ENCODE assay signal across 1 cellular context in the genomic region with DNA sequence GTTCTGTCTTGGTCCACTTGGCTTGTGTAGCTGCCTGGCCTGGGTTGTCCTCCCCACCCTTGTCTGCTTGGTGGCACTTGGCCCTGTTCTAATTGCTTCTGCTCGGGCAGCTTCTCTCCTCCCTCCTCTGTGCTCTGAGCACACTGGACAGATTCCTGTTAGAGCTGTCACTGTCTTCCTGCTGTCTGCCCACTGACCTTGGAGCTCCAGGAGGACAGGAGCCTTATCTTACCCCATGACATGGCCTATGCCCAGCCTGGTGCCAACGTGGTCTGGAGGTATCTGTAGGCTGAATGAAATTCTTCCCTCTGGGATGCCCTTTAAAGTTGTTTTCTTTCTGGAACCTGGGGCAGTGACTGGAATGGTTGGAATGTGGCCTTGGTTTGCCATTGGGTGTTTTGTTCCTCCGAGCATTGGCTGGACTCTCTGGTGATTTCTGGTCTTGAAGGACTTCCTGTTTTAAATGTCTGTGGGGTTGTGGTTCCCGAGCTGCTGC.
TF ChIP-seq lines count a peak whose summit lies in the region.

No MANE protein-coding gene starts in this region.

TF ChIP-seq in HepG2, 621 proteins besides CTCF, POLR2A, EP300 and RAD21 (continued from another document and continues in another):
- TF ChIP-seq, protein P1, sequence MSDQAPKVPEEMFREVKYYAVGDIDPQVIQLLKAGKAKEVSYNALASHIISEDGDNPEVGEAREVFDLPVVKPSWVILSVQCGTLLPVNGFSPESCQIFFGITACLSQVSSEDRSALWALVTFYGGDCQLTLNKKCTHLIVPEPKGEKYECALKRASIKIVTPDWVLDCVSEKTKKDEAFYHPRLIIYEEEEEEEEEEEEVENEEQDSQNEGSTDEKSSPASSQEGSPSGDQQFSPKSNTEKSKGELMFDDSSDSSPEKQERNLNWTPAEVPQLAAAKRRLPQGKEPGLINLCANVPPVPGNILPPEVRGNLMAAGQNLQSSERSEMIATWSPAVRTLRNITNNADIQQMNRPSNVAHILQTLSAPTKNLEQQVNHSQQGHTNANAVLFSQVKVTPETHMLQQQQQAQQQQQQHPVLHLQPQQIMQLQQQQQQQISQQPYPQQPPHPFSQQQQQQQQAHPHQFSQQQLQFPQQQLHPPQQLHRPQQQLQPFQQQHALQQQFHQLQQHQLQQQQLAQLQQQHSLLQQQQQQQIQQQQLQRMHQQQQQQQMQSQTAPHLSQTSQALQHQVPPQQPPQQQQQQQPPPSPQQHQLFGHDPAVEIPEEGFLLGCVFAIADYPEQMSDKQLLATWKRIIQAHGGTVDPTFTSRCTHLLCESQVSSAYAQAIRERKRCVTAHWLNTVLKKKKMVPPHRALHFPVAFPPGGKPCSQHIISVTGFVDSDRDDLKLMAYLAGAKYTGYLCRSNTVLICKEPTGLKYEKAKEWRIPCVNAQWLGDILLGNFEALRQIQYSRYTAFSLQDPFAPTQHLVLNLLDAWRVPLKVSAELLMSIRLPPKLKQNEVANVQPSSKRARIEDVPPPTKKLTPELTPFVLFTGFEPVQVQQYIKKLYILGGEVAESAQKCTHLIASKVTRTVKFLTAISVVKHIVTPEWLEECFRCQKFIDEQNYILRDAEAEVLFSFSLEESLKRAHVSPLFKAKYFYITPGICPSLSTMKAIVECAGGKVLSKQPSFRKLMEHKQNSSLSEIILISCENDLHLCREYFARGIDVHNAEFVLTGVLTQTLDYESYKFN (CRISPR knock-in tag; conservative IDR thresholded peaks at IDR 0.05) = 0 out of 2 replicates have a peak, but pooled peaks have one; percentile 16
- TF ChIP-seq, protein P2, sequence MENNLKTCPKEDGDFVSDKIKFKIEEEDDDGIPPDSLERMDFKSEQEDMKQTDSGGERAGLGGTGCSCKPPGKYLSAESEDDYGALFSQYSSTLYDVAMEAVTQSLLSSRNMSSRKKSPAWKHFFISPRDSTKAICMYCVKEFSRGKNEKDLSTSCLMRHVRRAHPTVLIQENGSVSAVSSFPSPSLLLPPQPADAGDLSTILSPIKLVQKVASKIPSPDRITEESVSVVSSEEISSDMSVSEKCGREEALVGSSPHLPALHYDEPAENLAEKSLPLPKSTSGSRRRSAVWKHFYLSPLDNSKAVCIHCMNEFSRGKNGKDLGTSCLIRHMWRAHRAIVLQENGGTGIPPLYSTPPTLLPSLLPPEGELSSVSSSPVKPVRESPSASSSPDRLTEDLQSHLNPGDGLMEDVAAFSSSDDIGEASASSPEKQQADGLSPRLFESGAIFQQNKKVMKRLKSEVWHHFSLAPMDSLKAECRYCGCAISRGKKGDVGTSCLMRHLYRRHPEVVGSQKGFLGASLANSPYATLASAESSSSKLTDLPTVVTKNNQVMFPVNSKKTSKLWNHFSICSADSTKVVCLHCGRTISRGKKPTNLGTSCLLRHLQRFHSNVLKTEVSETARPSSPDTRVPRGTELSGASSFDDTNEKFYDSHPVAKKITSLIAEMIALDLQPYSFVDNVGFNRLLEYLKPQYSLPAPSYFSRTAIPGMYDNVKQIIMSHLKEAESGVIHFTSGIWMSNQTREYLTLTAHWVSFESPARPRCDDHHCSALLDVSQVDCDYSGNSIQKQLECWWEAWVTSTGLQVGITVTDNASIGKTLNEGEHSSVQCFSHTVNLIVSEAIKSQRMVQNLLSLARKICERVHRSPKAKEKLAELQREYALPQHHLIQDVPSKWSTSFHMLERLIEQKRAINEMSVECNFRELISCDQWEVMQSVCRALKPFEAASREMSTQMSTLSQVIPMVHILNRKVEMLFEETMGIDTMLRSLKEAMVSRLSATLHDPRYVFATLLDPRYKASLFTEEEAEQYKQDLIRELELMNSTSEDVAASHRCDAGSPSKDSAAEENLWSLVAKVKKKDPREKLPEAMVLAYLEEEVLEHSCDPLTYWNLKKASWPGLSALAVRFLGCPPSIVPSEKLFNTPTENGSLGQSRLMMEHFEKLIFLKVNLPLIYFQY (CRISPR knock-in tag; IDR thresholded peaks at IDR 0.05; ENCODE audit: borderline replicate concordance) = no peak
- TF ChIP-seq NR2F2 (IDR thresholded peaks at IDR 0.05; ENCODE audit: borderline replicate concordance, low read depth) = no peak
- TF ChIP-seq ZNF572 (CRISPR knock-in tag; IDR thresholded peaks at IDR 0.05) = no peak
- no peak for TF ChIP-seq MYC (CRISPR knock-in tag; IDR thresholded peaks at IDR 0.05; ENCODE audit: borderline replicate concordance)
- no peak for TF ChIP-seq GATAD2A (CRISPR knock-in tag; IDR thresholded peaks at IDR 0.05)
- 0 out of 2 replicates have a peak, but pooled peaks have one; percentile 13 for TF ChIP-seq IRF2 (CRISPR knock-in tag; IDR thresholded peaks at IDR 0.05)
- TF ChIP-seq SMAD9 (CRISPR knock-in tag; IDR thresholded peaks at IDR 0.05) = no peak
- no peak for TF ChIP-seq ZNF678 (CRISPR knock-in tag; IDR thresholded peaks at IDR 0.05)
- peak; percentile 39; the same call in 1 of the 2 replicates for TF ChIP-seq SALL1 (CRISPR knock-in tag; IDR thresholded peaks at IDR 0.05)
- TF ChIP-seq ZNF768 (CRISPR knock-in tag; IDR thresholded peaks at IDR 0.05) = no peak
- no peak for TF ChIP-seq MEF2D (CRISPR knock-in tag; IDR thresholded peaks at IDR 0.05)
- no peak for TF ChIP-seq ZBTB3 (CRISPR knock-in tag; IDR thresholded peaks at IDR 0.05; ENCODE audit: borderline replicate concordance, low read depth)
- TF ChIP-seq PRMT3 (CRISPR knock-in tag; IDR thresholded peaks at IDR 0.05; ENCODE audit: borderline replicate concordance, low read depth) = no peak
- no peak for TF ChIP-seq GTF2F1 (IDR thresholded peaks at IDR 0.05; ENCODE audit: low read length)
- TF ChIP-seq ZSCAN31 (CRISPR knock-in tag; IDR thresholded peaks at IDR 0.05; ENCODE audit: low read depth) = no peak
- no peak for TF ChIP-seq CEBPG (CRISPR knock-in tag; IDR thresholded peaks at IDR 0.05)
- no peak for TF ChIP-seq SMAD3 (CRISPR knock-in tag; IDR thresholded peaks at IDR 0.05)
- TF ChIP-seq RORA (CRISPR knock-in tag; IDR thresholded peaks at IDR 0.05) = no peak
- TF ChIP-seq TEAD3 (CRISPR knock-in tag; optimal IDR thresholded peaks at IDR 0.05; ENCODE audit: borderline replicate concordance) = peak; percentile 97
- TF ChIP-seq ZNF335 (CRISPR knock-in tag; IDR thresholded peaks at IDR 0.05) = no peak
- TF ChIP-seq ELF1 (CRISPR knock-in tag; IDR thresholded peaks at IDR 0.05) = peak; percentile 42
- TF ChIP-seq, protein P3, sequence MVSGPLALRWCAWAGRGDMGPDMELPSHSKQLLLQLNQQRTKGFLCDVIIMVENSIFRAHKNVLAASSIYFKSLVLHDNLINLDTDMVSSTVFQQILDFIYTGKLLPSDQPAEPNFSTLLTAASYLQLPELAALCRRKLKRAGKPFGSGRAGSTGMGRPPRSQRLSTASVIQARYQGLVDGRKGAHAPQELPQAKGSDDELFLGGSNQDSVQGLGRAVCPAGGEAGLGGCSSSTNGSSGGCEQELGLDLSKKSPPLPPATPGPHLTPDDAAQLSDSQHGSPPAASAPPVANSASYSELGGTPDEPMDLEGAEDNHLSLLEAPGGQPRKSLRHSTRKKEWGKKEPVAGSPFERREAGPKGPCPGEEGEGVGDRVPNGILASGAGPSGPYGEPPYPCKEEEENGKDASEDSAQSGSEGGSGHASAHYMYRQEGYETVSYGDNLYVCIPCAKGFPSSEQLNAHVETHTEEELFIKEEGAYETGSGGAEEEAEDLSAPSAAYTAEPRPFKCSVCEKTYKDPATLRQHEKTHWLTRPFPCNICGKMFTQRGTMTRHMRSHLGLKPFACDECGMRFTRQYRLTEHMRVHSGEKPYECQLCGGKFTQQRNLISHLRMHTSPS (CRISPR knock-in tag; IDR thresholded peaks at IDR 0.05; ENCODE audit: low read depth) = peak; percentile 90
- TF ChIP-seq, protein P4, sequence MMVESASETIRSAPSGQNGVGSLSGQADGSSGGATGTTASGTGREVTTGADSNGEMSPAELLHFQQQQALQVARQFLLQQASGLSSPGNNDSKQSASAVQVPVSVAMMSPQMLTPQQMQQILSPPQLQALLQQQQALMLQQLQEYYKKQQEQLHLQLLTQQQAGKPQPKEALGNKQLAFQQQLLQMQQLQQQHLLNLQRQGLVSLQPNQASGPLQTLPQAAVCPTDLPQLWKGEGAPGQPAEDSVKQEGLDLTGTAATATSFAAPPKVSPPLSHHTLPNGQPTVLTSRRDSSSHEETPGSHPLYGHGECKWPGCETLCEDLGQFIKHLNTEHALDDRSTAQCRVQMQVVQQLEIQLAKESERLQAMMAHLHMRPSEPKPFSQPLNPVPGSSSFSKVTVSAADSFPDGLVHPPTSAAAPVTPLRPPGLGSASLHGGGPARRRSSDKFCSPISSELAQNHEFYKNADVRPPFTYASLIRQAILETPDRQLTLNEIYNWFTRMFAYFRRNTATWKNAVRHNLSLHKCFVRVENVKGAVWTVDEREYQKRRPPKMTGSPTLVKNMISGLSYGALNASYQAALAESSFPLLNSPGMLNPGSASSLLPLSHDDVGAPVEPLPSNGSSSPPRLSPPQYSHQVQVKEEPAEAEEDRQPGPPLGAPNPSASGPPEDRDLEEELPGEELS (CRISPR knock-in tag; IDR thresholded peaks at IDR 0.05) = no peak
- TF ChIP-seq GTF3A (CRISPR knock-in tag; conservative IDR thresholded peaks at IDR 0.05) = no peak
- TF ChIP-seq, protein P5, sequence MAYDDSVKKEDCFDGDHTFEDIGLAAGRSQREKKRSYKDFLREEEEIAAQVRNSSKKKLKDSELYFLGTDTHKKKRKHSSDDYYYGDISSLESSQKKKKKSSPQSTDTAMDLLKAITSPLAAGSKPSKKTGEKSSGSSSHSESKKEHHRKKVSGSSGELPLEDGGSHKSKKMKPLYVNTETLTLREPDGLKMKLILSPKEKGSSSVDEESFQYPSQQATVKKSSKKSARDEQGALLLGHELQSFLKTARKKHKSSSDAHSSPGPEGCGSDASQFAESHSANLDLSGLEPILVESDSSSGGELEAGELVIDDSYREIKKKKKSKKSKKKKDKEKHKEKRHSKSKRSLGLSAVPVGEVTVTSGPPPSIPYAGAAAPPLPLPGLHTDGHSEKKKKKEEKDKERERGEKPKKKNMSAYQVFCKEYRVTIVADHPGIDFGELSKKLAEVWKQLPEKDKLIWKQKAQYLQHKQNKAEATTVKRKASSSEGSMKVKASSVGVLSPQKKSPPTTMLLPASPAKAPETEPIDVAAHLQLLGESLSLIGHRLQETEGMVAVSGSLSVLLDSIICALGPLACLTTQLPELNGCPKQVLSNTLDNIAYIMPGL (CRISPR knock-in tag; IDR thresholded peaks at IDR 0.05; ENCODE audit: borderline replicate concordance in 1 of 2, low read depth in 1 of 2) = no peak
- TF ChIP-seq GABPB1 (CRISPR knock-in tag; IDR thresholded peaks at IDR 0.05) = peak; percentile 24; the same call in 1 of the 2 replicates
- TF ChIP-seq ZNF136 (CRISPR knock-in tag; IDR thresholded peaks at IDR 0.05; ENCODE audit: low read depth) = no peak
- no peak for TF ChIP-seq ZNF337 (CRISPR knock-in tag; IDR thresholded peaks at IDR 0.05; ENCODE audit: borderline replicate concordance, low read depth)
- TF ChIP-seq NONO (IDR thresholded peaks at IDR 0.05) = no peak
- TF ChIP-seq NONO (CRISPR knock-in tag; conservative IDR thresholded peaks at IDR 0.05) = no peak
- TF ChIP-seq, protein P6, sequence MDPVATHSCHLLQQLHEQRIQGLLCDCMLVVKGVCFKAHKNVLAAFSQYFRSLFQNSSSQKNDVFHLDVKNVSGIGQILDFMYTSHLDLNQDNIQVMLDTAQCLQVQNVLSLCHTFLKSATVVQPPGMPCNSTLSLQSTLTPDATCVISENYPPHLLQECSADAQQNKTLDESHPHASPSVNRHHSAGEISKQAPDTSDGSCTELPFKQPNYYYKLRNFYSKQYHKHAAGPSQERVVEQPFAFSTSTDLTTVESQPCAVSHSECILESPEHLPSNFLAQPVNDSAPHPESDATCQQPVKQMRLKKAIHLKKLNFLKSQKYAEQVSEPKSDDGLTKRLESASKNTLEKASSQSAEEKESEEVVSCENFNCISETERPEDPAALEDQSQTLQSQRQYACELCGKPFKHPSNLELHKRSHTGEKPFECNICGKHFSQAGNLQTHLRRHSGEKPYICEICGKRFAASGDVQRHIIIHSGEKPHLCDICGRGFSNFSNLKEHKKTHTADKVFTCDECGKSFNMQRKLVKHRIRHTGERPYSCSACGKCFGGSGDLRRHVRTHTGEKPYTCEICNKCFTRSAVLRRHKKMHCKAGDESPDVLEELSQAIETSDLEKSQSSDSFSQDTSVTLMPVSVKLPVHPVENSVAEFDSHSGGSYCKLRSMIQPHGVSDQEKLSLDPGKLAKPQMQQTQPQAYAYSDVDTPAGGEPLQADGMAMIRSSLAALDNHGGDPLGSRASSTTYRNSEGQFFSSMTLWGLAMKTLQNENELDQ (CRISPR knock-in tag; IDR thresholded peaks at IDR 0.05; ENCODE audit: borderline replicate concordance) = no peak
- TF ChIP-seq, protein P7, sequence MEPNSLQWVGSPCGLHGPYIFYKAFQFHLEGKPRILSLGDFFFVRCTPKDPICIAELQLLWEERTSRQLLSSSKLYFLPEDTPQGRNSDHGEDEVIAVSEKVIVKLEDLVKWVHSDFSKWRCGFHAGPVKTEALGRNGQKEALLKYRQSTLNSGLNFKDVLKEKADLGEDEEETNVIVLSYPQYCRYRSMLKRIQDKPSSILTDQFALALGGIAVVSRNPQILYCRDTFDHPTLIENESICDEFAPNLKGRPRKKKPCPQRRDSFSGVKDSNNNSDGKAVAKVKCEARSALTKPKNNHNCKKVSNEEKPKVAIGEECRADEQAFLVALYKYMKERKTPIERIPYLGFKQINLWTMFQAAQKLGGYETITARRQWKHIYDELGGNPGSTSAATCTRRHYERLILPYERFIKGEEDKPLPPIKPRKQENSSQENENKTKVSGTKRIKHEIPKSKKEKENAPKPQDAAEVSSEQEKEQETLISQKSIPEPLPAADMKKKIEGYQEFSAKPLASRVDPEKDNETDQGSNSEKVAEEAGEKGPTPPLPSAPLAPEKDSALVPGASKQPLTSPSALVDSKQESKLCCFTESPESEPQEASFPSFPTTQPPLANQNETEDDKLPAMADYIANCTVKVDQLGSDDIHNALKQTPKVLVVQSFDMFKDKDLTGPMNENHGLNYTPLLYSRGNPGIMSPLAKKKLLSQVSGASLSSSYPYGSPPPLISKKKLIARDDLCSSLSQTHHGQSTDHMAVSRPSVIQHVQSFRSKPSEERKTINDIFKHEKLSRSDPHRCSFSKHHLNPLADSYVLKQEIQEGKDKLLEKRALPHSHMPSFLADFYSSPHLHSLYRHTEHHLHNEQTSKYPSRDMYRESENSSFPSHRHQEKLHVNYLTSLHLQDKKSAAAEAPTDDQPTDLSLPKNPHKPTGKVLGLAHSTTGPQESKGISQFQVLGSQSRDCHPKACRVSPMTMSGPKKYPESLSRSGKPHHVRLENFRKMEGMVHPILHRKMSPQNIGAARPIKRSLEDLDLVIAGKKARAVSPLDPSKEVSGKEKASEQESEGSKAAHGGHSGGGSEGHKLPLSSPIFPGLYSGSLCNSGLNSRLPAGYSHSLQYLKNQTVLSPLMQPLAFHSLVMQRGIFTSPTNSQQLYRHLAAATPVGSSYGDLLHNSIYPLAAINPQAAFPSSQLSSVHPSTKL (CRISPR knock-in tag; IDR thresholded peaks at IDR 0.05) = peak; percentile 48
- TF ChIP-seq ZBTB21 (CRISPR knock-in tag; IDR thresholded peaks at IDR 0.05) = no peak
- no peak for TF ChIP-seq GABPA (IDR thresholded peaks at IDR 0.05; ENCODE audit: low read depth, low read length)
- TF ChIP-seq GABPA (CRISPR knock-in tag; IDR thresholded peaks at IDR 0.05; ENCODE audit: low read depth) = peak; percentile 57; the same call in 1 of the 2 replicates
- TF ChIP-seq KAT8 (CRISPR knock-in tag; IDR thresholded peaks at IDR 0.05) = no peak
- no peak for TF ChIP-seq MAFK (conservative IDR thresholded peaks at IDR 0.05 in 1 of 2, IDR thresholded peaks at IDR 0.05 in 1 of 2; ENCODE audit: low read length in 2 of 2)
